In the genomic region with DNA sequence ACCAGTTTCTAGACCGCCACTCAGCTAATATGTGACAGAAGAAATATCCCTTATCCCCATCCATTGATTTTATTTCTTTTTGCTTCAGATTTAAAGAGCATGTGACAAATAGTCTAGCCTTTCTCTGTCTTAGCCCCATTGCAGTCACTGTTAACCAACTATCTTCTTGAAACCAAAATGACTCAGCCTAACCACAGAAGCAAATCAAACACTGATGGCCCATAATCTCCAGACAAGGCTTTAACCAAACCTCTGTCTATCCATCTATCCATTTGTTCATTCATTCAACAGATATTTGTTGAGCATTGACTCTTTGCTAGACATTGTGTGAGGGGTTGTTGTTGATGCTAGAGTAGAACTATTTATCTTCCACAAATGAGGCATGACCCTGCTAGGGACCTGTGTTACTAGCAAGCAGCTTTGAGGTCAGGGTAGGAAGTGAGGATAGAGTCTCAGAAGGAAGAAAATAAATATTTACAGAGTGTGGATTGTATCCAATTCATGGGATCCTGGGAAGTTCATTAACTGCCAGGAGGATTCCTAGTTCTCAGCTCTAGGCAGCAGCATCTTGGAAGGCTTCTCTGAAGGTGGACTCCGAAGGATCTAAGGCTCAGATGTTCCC, we compare ENCODE assay signal across 8 cellular contexts. TPM values are rescaled to one million over a fixed set of nuclear protein-coding genes. Genes with fewer than 3 reads are reported as not detected.
DNase-seq lines count a peak whose midpoint lies in the region; ATAC-seq and TF ChIP-seq lines count a peak whose summit lies in the region.

No MANE protein-coding gene starts in this region.

- H3K36me3 Mint-ChIP-seq in activated naive CD8-positive, alpha-beta T cell treated with anti-CD3 and anti-CD28 coated beads for 36 hours, result peaks cover 36% of the 10 kb centered on the region
- H3K36me3 Mint-ChIP-seq in glutamatergic neuron (ENCODE audit: unreplicated experiment), result no peaks in the 10 kb centered on the region

- in situ Hi-C loops in Caki2 (cut with HindIII; ENCODE audit: low pct_unique_long_range_greater_than_20kb, low sequenced_read_pairs) (no loop called here), KBM-7 (cut with MboI; ENCODE audit: low pct_unique_long_range_greater_than_20kb, low sequenced_read_pairs) (no loop called here)

- peaks cover 10% of the 10 kb centered on the region for H3K4me1 Mint-ChIP-seq in activated naive CD8-positive, alpha-beta T cell treated with anti-CD3 and anti-CD28 coated beads for 36 hours
- no peaks in the 10 kb centered on the region for H3K4me1 Mint-ChIP-seq in glutamatergic neuron (ENCODE audit: low read depth, unreplicated experiment)

- peak; percentile 42 for DNase-seq in Caki2 (ENCODE audit: low read depth)
- DNase-seq in activated naive CD8-positive, alpha-beta T cell treated with anti-CD3 and anti-CD28 coated beads for 36 hours, result no peak
- no peak for DNase-seq in glutamatergic neuron
- no peak for DNase-seq in NCI-H1436 treated with DMSO at 0.1 percent for 48 hours (lab: John Stamatoyannopoulos, UW)
- DNase-seq in stimulated activated CD4-positive, alpha-beta T cell treated with anti-CD3 and anti-CD28 coated beads, Interleukin-2, amount 100 ng/mL, for 24 hours, result no peak
- DNase-seq in KBM-7, result no peak

- TF ChIP-seq CTCF in glutamatergic neuron (IDR thresholded peaks at IDR 0.05; ENCODE audit: partially characterized antibody, unreplicated experiment), result no peak

- H3K27me3 Mint-ChIP-seq in activated naive CD8-positive, alpha-beta T cell treated with anti-CD3 and anti-CD28 coated beads for 36 hours, result no peaks in the 10 kb centered on the region
- H3K27me3 Mint-ChIP-seq in glutamatergic neuron (ENCODE audit: unreplicated experiment), result peaks cover 2% of the 10 kb centered on the region

- H3K9me3 Mint-ChIP-seq in activated naive CD8-positive, alpha-beta T cell treated with anti-CD3 and anti-CD28 coated beads for 36 hours, result no peaks in the 10 kb centered on the region
- no peaks in the 10 kb centered on the region for H3K9me3 Mint-ChIP-seq in glutamatergic neuron (ENCODE audit: unreplicated experiment)

- peak overlapping the region; percentile 23 for H3K27ac Mint-ChIP-seq in activated naive CD8-positive, alpha-beta T cell treated with anti-CD3 and anti-CD28 coated beads for 36 hours
- H3K27ac Mint-ChIP-seq in glutamatergic neuron (ENCODE audit: unreplicated experiment), result no peak overlapping the region

- H3K4me3 Mint-ChIP-seq in activated naive CD8-positive, alpha-beta T cell treated with anti-CD3 and anti-CD28 coated beads for 36 hours, result no peak overlapping the region
- no peak overlapping the region for H3K4me3 Mint-ChIP-seq in glutamatergic neuron (ENCODE audit: unreplicated experiment)

- ATAC-seq in GM19455 (IDR thresholded peaks at IDR 0.05; ENCODE audit: unreplicated experiment) (peak; percentile 90), HG03108 (IDR thresholded peaks at IDR 0.05; ENCODE audit: unreplicated experiment) (peak; percentile 88)

RNA-seq across cellular contexts. Expression of a gene that starts 22.5 kb away (rescaled TPM):
- 22.1 and 26.8 TPM in 2 replicates for total RNA-seq in Caki2 (2014; rRNA removed; shearing (Covaris generic); ENCODE audit: low replicate concordance)
- 10 to 100 TPM; 19.2 to 19.3 TPM for total RNA-seq in activated naive CD8-positive, alpha-beta T cell treated with anti-CD3 and anti-CD28 coated beads for 36 hours
- total RNA-seq in glutamatergic neuron (ENCODE audit: unreplicated experiment), result 67.7 TPM

RNA-seq across cellular contexts. Expression of a gene that starts 22.8 kb away (rescaled TPM):
- total RNA-seq in Caki2 (2014; rRNA removed; shearing (Covaris generic); ENCODE audit: low replicate concordance), result 146 and 165 TPM in 2 replicates
- 10 to 100 TPM; 51.3 to 56.3 TPM for total RNA-seq in activated naive CD8-positive, alpha-beta T cell treated with anti-CD3 and anti-CD28 coated beads for 36 hours
- 29.4 TPM for total RNA-seq in glutamatergic neuron (ENCODE audit: unreplicated experiment)

RNA-seq across cellular contexts. Expression of a gene that starts 39.8 kb away (rescaled TPM):
- total RNA-seq in Caki2 (2014; rRNA removed; shearing (Covaris generic); ENCODE audit: low replicate concordance), result 446 and 1,206 TPM in 2 replicates
- total RNA-seq in activated naive CD8-positive, alpha-beta T cell treated with anti-CD3 and anti-CD28 coated beads for 36 hours, result 100 to 1,000 TPM; 329 to 361 TPM
- 147 TPM for total RNA-seq in glutamatergic neuron (ENCODE audit: unreplicated experiment)

RNA-seq across cellular contexts. Expression of a gene that starts 44.6 kb away (rescaled TPM):
- 0.07 TPM in 1 of 2 replicates, not detected in the other for total RNA-seq in Caki2 (2014; rRNA removed; shearing (Covaris generic); ENCODE audit: low replicate concordance)
- 1 to 10 TPM in 1 of 2 experiments, under 1 TPM in 1; 0.85 to 1.1 TPM for total RNA-seq in activated naive CD8-positive, alpha-beta T cell treated with anti-CD3 and anti-CD28 coated beads for 36 hours
- 1.1 TPM for total RNA-seq in glutamatergic neuron (ENCODE audit: unreplicated experiment)

RNA-seq across cellular contexts. Expression of a gene that starts 54.7 kb away (rescaled TPM):
- total RNA-seq in Caki2 (2014; rRNA removed; shearing (Covaris generic); ENCODE audit: low replicate concordance), result not detected in 2 replicates
- total RNA-seq in activated naive CD8-positive, alpha-beta T cell treated with anti-CD3 and anti-CD28 coated beads for 36 hours, result 1 to 10 TPM; 5.5 to 6.8 TPM
- total RNA-seq in glutamatergic neuron (ENCODE audit: unreplicated experiment), result 22.1 TPM
